In genomic region chr4:87120411-87121162, GRCh38 we compare ENCODE assay signal across 11 cellular contexts.
DNase-seq lines count a peak whose midpoint lies in the region; ATAC-seq, FAIRE-seq and TF ChIP-seq lines count a peak whose summit lies in the region.
"Had no signal": no experiment of that assay in that cellular context is flagged by ENCODE, and none has a peak within 500 bp of the region (broad histone marks: within the 10 kb centered on the region; RNA-seq: fewer than 3 reads in every experiment).

No MANE protein-coding gene starts in this region.

- intact Hi-C loops in CD8-positive, alpha-beta T cell (cut with DNase I, micrococcal nuclease): no loop called here
- intact Hi-C loops in Right ventricle myocardium inferior (cut with DNase I) (no loop called here), pancreas (cut with DNase I) (no loop called here)

- ATAC-seq in CD8-positive, alpha-beta T cell: no peak
- ATAC-seq in Right ventricle myocardium inferior (peak; percentile 80), pancreas (peak in 3 of 4 donors; percentile 63 to 80 (median 77)), HG03139 (IDR thresholded peaks at IDR 0.05; ENCODE audit: unreplicated experiment) (no peak)

- H3K9me3 ChIP-seq in CD8-positive, alpha-beta T cell (ENCODE audit: low read length): no peaks in the 10 kb centered on the region
- H3K9me3 ChIP-seq in pancreas: no peaks in the 10 kb centered on the region

- H3K36me3 ChIP-seq in CD8-positive, alpha-beta T cell (ENCODE audit: insufficient read depth, low read length): peaks cover 22% of the 10 kb centered on the region
- H3K36me3 ChIP-seq in pancreas: peaks cover 0 to 52% (median 0%) of the 10 kb centered on the region in 3 donors

- no peak for TF ChIP-seq CTCF in CD8-positive, alpha-beta T cell (IDR thresholded peaks at IDR 0.05)
- TF ChIP-seq CTCF in VCaP (conservative IDR thresholded peaks at IDR 0.05) (no peak), pancreas (IDR thresholded peaks at IDR 0.05) (no peak), GM10248 (IDR thresholded peaks at IDR 0.05; ENCODE audit: control extremely low read depth, extremely low read depth, low read depth, missing control alignments) (no peak)

- WGBS in pancreas, 2 donors: 75 to 80% methylated on average over 18 of the region's 18 CpGs

- H3K36me3 Mint-ChIP-seq in CD8-positive, alpha-beta T cell: peaks cover 82% of the 10 kb centered on the region

- no peak overlapping the region for H3K4me3 ChIP-seq in CD8-positive, alpha-beta T cell (ENCODE audit: low read depth, low read length)
- no peak overlapping the region for H3K4me3 ChIP-seq in pancreas

- H3K27ac Mint-ChIP-seq in CD8-positive, alpha-beta T cell: peak overlapping the region; percentile 52

- no peaks in the 10 kb centered on the region for H3K27me3 Mint-ChIP-seq in CD8-positive, alpha-beta T cell (ENCODE audit: low read depth)
- H3K27me3 Mint-ChIP-seq: activated CD4-positive, alpha-beta memory T cell treated with anti-CD3 and anti-CD28 coated beads for 36 hours; CD4-positive, CD25-positive, alpha-beta regulatory T cell had no signal

- POLR2A ChIA-PET in CD8-positive, alpha-beta T cell (lab: Charles Lee): no interaction called here
- POLR2A ChIA-PET in GM10248 (lab: Yijun Ruan, JAX): no interaction called here

- H3K4me1 ChIP-seq in CD8-positive, alpha-beta T cell (ENCODE audit: insufficient read depth, low read length): no peaks in the 10 kb centered on the region
- H3K4me1 ChIP-seq in pancreas: peaks cover 0 to 6% (median 4%) of the 10 kb centered on the region in 3 donors

- CTCF ChIA-PET in CD8-positive, alpha-beta T cell (lab: Charles Lee): interaction anchor here (0.7 to 1.3 kb wide), 2 partner anchors 30 to 186 kb away, joined by 3 read pairs; partner anchors contain the start of gene AFF1
- CTCF ChIA-PET in GM10248 (lab: Yijun Ruan, JAX): interaction anchor here (1.0 to 5.2 kb wide), 7 partner anchors 8 to 198 kb away, joined by 3 to 26 read pairs (median 5); no protein-coding TSS in a partner anchor

- H3K4me1 Mint-ChIP-seq in CD8-positive, alpha-beta T cell (ENCODE audit: low read depth): peaks cover 17% of the 10 kb centered on the region

- no peaks in the 10 kb centered on the region for H3K27me3 ChIP-seq in CD8-positive, alpha-beta T cell (ENCODE audit: insufficient read depth, low read length)
- no peaks in the 10 kb centered on the region for H3K27me3 ChIP-seq in pancreas

- no peaks in the 10 kb centered on the region for H3K9me3 Mint-ChIP-seq in CD8-positive, alpha-beta T cell
- H3K9me3 Mint-ChIP-seq: activated CD4-positive, alpha-beta memory T cell treated with anti-CD3 and anti-CD28 coated beads for 36 hours; CD4-positive, CD25-positive, alpha-beta regulatory T cell had no signal

- H3K27ac ChIP-seq in CD8-positive, alpha-beta T cell (ENCODE audit: low read depth, low read length): no peak overlapping the region
- peak overlapping the region; percentile 88 for H3K27ac ChIP-seq in VCaP
- no peak overlapping the region for H3K27ac ChIP-seq in pancreas

- no peak overlapping the region for H3K4me3 Mint-ChIP-seq in CD8-positive, alpha-beta T cell
- H3K4me3 Mint-ChIP-seq: activated CD4-positive, alpha-beta memory T cell treated with anti-CD3 and anti-CD28 coated beads for 36 hours; CD4-positive, CD25-positive, alpha-beta regulatory T cell had no signal

- DNase-seq in CD8-positive, alpha-beta T cell: no peak
- DNase-seq in Right ventricle myocardium inferior (ENCODE audit: missing footprints): no peak
- DNase-seq in pancreas: peak in 4 of 6 donors; percentile 38 to 69 (median 46)
- no peak for DNase-seq in GM10248 (ENCODE audit: extremely low spot score)
- no peak for DNase-seq in NCI-H774 (lab: John Stamatoyannopoulos, UW)
- DNase-seq in activated CD8-positive, alpha-beta memory T cell treated with anti-CD3 and anti-CD28 coated beads, Interleukin-2, amount 50 U/mL, for 4 hours: no peak
- DNase-seq: activated CD4-positive, alpha-beta memory T cell treated with anti-CD3 and anti-CD28 coated beads for 36 hours; CD4-positive, CD25-positive, alpha-beta regulatory T cell; cerebellar nuclear complex had no signal

- no peak for FAIRE-seq in pancreas (lab: Jason Lieb, UNC)

Comparison
In these comparisons a context has a peak if more than half of its experiments do, and no peak if none do; other contexts are left out.
1. ATAC-seq: peak in Right ventricle myocardium inferior (single experiment) and pancreas (3 of 4); none in CD8-positive, alpha-beta T cell (single experiment) and HG03139 (single experiment).
2. DNase-seq: peak in pancreas (4 of 6); none in CD8-positive, alpha-beta T cell (0 of 7), Right ventricle myocardium inferior (single experiment), GM10248 (single experiment), NCI-H774 (single experiment) and activated CD8-positive, alpha-beta memory T cell treated with anti-CD3 and anti-CD28 coated beads, Interleukin-2, amount 50 U/mL, for 4 hours (single experiment).